In the genomic region with DNA sequence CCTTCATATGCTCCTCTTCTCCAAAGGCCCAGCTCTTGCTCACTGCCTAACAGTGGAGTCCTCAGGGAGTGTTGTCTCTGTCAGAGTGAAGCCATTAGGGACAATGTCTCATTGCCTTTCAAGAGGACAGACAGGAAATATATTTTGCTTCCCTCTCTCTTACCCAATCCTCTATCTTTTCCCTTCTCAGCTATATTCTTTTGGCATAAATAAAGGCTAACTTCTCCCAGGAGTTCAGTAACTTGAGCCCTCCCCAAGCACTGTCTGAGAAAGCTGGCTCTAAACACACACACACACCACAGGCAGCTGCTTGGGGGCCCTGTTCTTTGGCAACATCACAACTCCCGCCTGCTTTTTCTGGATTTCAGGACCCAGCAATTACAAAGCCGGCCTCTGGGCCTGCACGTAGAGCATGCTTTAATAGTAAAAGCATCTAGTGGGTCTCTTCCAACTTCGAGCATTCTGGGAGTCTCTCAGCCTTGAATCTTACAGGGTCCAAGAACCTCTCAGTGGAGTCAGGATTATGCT, we compare ENCODE assay signal across 11 cellular contexts. TPM values are rescaled to one million over a fixed set of nuclear protein-coding genes. Genes with fewer than 3 reads are reported as not detected.
A peak's percentile ranks its signal among the peaks of the same experiment; 100 is the strongest.
DNase-seq lines count a peak whose midpoint lies in the region; ATAC-seq lines count a peak whose summit lies in the region.
"Had no signal": no experiment of that assay in that cellular context is flagged by ENCODE, and none has a peak within 500 bp of the region (broad histone marks: within the 10 kb centered on the region; RNA-seq: fewer than 3 reads in every experiment).

No MANE protein-coding gene starts in this region.

- H3K4me3 ChIP-seq in right cardiac atrium (ENCODE audit: low read length) (no peak overlapping the region), skeletal muscle cell (ENCODE audit: low read depth, low read length) (no peak overlapping the region)

- H3K27ac ChIP-seq in right cardiac atrium (ENCODE audit: low read length): peak overlapping the region; percentile 5

- ATAC-seq in right cardiac atrium: peak; percentile 95 to 96
- ATAC-seq in GM18520 (IDR thresholded peaks at IDR 0.05; ENCODE audit: unreplicated experiment): no peak

- WGBS in right cardiac atrium: 41% methylated on average over 4 of the region's 4 CpGs

- no peaks in the 10 kb centered on the region for H3K9me3 ChIP-seq in right cardiac atrium (ENCODE audit: control insufficient read depth, low read length)

- no peaks in the 10 kb centered on the region for H3K27me3 ChIP-seq in right cardiac atrium (ENCODE audit: control insufficient read depth, insufficient read depth)

- H3K4me1 ChIP-seq in right cardiac atrium (ENCODE audit: control insufficient read depth, insufficient read depth, low read length): peaks cover 5% of the 10 kb centered on the region

- intact Hi-C loops in right cardiac atrium (cut with DNase I): loop anchor here in 1 of 4 donors (10.0 kb wide), 1 partner anchor 104 kb away; no protein-coding TSS in a partner anchor

- DNase-seq in GM04504 (ENCODE audit: low read depth): peak; percentile 63
- DNase-seq in amniotic epithelial cell (ENCODE audit: low read depth): peak; percentile 69
- DNase-seq in right cardiac atrium: peak; percentile 82 to 92 (median 89)
- peak; percentile 98 for DNase-seq in skeletal muscle cell (ENCODE audit: low read depth)
- no peak for DNase-seq in AML-193 (lab: John Stamatoyannopoulos, UW)
- no peak for DNase-seq in stimulated activated CD4-positive, alpha-beta T cell treated with anti-CD3 and anti-CD28 coated beads, Interleukin-2, amount 100 ng/mL, for 48 hours
- no peak for DNase-seq in hippocampal formation (lab: John Stamatoyannopoulos, UW)
- DNase-seq: immature natural killer cell; stimulated activated CD4-positive, alpha-beta T cell treated with anti-CD3 and anti-CD28 coated beads, Interleukin-4, amount 100 ng/mL, for 4 hours had no signal

RNA-seq across cellular contexts. Expression of a gene that starts 34.7 kb away (rescaled TPM):
- total RNA-seq in right cardiac atrium: 10 to 100 TPM; 32.0 to 45.8 (median 33.4) TPM
- polyA plus RNA-seq in right cardiac atrium: 24.2 TPM
- polyA plus RNA-seq: immature natural killer cell had no signal

RNA-seq across cellular contexts. Expression of a gene that starts 58.0 kb away (rescaled TPM):
- total RNA-seq in right cardiac atrium: not detected
- not detected for polyA plus RNA-seq in right cardiac atrium
- total RNA-seq: bronchial epithelial cell had no signal
- polyA plus RNA-seq: immature natural killer cell had no signal

Comparison
In these comparisons a context has a peak if more than half of its experiments do, and no peak if none do; other contexts are left out.
1. DNase-seq: peak in GM04504 (single experiment), amniotic epithelial cell (single experiment), right cardiac atrium (3 of 3) and skeletal muscle cell (single experiment); none in AML-193 (0 of 2), stimulated activated CD4-positive, alpha-beta T cell treated with anti-CD3 and anti-CD28 coated beads, Interleukin-2, amount 100 ng/mL, for 48 hours (0 of 2) and hippocampal formation (0 of 2).